In the genomic region with DNA sequence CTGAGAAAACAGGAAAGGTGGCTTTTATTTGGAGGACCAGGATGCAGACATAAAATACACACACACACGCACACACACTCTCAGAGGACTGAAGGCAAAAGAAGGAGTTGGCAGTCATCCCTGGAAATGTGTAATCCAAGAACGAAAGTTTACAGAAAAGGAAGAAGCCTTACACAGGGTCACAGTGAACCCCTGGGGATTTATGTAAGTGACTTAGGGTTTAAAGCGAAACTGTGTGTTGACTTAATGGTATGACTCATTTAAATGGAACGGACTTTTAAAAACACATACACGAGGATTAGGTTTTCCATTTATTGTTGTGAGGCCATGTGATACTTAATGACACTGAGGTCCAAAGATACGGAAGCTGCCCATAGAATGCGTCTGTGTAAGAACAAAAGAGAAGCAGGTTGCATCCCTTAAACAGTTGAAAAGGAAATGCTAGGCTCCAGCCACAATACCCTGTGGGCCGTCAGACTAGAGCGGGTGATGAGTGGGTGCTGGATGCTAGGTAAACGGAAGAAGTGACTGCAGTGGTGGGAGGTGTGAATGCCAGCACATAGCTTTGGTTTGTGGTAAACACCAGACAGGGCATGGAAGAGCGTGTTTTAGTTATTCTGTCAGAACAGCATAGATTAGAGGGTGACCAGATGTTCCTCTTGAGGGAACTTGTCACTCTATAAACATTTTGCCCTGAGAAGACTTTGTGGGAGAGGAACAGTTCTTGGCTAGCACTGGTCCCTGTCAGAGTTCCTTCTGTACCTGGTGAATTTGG, we compare ENCODE assay signal across 8 cellular contexts. TPM values are rescaled to one million over a fixed set of nuclear protein-coding genes. Genes with fewer than 3 reads are reported as not detected.
DNase-seq lines count a peak whose midpoint lies in the region; ATAC-seq and TF ChIP-seq lines count a peak whose summit lies in the region.

No MANE protein-coding gene starts in this region.

- 0 out of 2 replicates have a peak, but pooled peaks cover 7% of the 10 kb centered on the region for H3K79me2 ChIP-seq in PC-9 (ENCODE audit: low read depth)

- no peak for TF ChIP-seq CTCF in PC-9 (conservative IDR thresholded peaks at IDR 0.05)

- peak overlapping the region; percentile 35; the same call in 1 of the 2 replicates for H3K4me3 ChIP-seq in PC-9
- no peak overlapping the region for H3K4me3 ChIP-seq in H7 (ENCODE audit: insufficient read depth, low read depth, low read length)

- H3K36me3 ChIP-seq in PC-9 (ENCODE audit: low read depth): no peaks in the 10 kb centered on the region
- no peaks in the 10 kb centered on the region for H3K36me3 ChIP-seq in H7 (replicated peaks; ENCODE audit: control insufficient read depth, insufficient read depth, low read length)

- ATAC-seq in GM18909 (IDR thresholded peaks at IDR 0.05; ENCODE audit: poor library complexity, unreplicated experiment) (peak; percentile 96), HG03159 (IDR thresholded peaks at IDR 0.05; ENCODE audit: unreplicated experiment) (peak; percentile 92)

- POLR2A ChIA-PET in PC-9 (lab: Charles Lee; ENCODE audit: unreplicated experiment): interaction anchor here (0.6 to 1.7 kb wide), 3 partner anchors 22 to 153 kb away, joined by 3 to 8 read pairs (median 4); no protein-coding TSS in a partner anchor

- H3F3A ChIP-seq in PC-9 (ENCODE audit: insufficient read depth, low read depth): peaks cover 57% of the 10 kb centered on the region

- peak overlapping the region; percentile 93 for H3K27ac ChIP-seq in PC-9

- H3K27me3 ChIP-seq in PC-9 (ENCODE audit: insufficient read depth, low read depth) (no peaks in the 10 kb centered on the region), H7 (ENCODE audit: control insufficient read depth, insufficient read depth, low read length) (no peaks in the 10 kb centered on the region)

- peak overlapping the region; percentile 76 for H3K4me2 ChIP-seq in PC-9

- no TSS peak for BruUV-seq in PC-9 (replicated peaks; lab: Mats Ljungman, UMichigan)

- H3K4me1 ChIP-seq in PC-9 (replicated peaks; ENCODE audit: insufficient read depth): peaks cover 62% of the 10 kb centered on the region

- H3K9me2 ChIP-seq in PC-9 (ENCODE audit: insufficient read depth): no peaks in the 10 kb centered on the region

- no peaks in the 10 kb centered on the region for H4K20me1 ChIP-seq in PC-9 (ENCODE audit: insufficient read depth)

- H3K9me3 ChIP-seq in PC-9 (ENCODE audit: insufficient read depth, low read depth): no peaks in the 10 kb centered on the region

- peak overlapping the region; percentile 26; the same call in 1 of the 2 replicates for H2AFZ ChIP-seq in PC-9

- intact Hi-C loops in PC-9 (cut with micrococcal nuclease; ENCODE audit: unreplicated experiment): loop anchor here (1.0 kb wide), 4 partner anchors 22 to 97 kb away; a partner anchor contains a TSS

- DNase-seq in A172 (ENCODE audit: low spot score) (peak; percentile 91), PC-9 (peak; percentile 75 to 100), hepatic stellate cell (ENCODE audit: low spot score) (peak; percentile 73), H7 (no peak)
- peak; percentile 72 for DNase-seq in activated naive CD4-positive, alpha-beta T cell treated with anti-CD3 and anti-CD28 coated beads, Interleukin-2, amount 50 U/mL, for 16 hours
- DNase-seq in stimulated activated CD4-positive, alpha-beta T cell treated with anti-CD3 and anti-CD28 coated beads, Interleukin-15, amount 100 ng/mL, for 24 hours: peak; percentile 84

- CTCF ChIA-PET in PC-9 (lab: Charles Lee): no interaction called here

RNA-seq across cellular contexts. Expression of a gene that starts 21.6 kb away (rescaled TPM):
- total RNA-seq in A172 (2014; rRNA removed; shearing (Covaris generic)): 14.5 and 15.1 TPM in 2 replicates
- 30.4 and 32.0 TPM in 2 replicates for total RNA-seq in PC-9 (2021)
- total RNA-seq in H7 (2014; rRNA removed; shearing (Covaris generic)): 23.0 and 26.3 TPM in 2 replicates

RNA-seq across cellular contexts. Expression of a gene that starts 38.6 kb away (rescaled TPM):
- total RNA-seq in A172 (2014; rRNA removed; shearing (Covaris generic)): 13.0 and 19.7 TPM in 2 replicates
- 20.7 and 23.3 TPM in 2 replicates for total RNA-seq in PC-9 (2021)
- 38.9 and 51.0 TPM in 2 replicates for total RNA-seq in H7 (2014; rRNA removed; shearing (Covaris generic))
